ENCODE assay signal across 8 cellular contexts in the genomic region with DNA sequence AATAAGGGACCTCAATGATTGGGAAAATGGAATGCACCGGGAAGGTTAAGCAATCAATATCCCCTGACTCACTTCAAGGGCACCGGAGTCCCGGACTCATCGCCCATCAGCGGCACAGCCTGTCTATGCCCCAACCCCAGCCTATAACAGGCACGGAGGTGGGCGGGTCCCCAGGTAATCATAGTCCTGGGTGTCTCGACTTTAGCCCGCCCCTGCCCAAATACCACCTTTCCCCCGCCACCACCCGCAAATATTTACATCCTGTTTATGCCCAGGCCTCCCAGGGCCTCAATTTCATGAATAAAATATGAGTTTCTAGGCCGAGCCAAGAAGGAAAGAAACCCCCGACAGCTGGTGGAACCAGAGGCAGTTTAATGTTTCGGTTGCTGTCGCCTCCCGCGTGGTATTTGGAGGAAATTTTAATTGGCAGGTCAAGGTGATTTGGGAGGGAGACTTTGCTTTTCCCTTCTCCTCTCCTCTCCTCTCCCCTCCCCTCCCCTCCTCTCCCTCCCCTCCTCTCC. TPM values are rescaled to one million over a fixed set of nuclear protein-coding genes. Genes with fewer than 3 reads are reported as not detected.
DNase-seq lines count a peak whose midpoint lies in the region; ATAC-seq and TF ChIP-seq lines count a peak whose summit lies in the region.

No MANE protein-coding gene starts in this region.

- H3K36me3 Mint-ChIP-seq in activated CD8-positive, alpha-beta T cell treated with anti-CD3 and anti-CD28 coated beads, Interleukin-2, amount 10 ng/mL, durations not matched to agents 7 days and 5 days (ENCODE audit: low read depth), result no peaks in the 10 kb centered on the region
- no peaks in the 10 kb centered on the region for H3K36me3 Mint-ChIP-seq in endodermal cell (ENCODE audit: low read depth)
- H3K36me3 Mint-ChIP-seq in mesothelial cell of epicardium, result no peaks in the 10 kb centered on the region

- no peak overlapping the region for H3K27ac Mint-ChIP-seq in activated CD8-positive, alpha-beta T cell treated with anti-CD3 and anti-CD28 coated beads, Interleukin-2, amount 10 ng/mL, durations not matched to agents 7 days and 5 days
- H3K27ac Mint-ChIP-seq in endodermal cell (peak overlapping the region; percentile 68), mesothelial cell of epicardium (no peak overlapping the region)

- DNase-seq in Daoy (ENCODE audit: low read depth) (peak; percentile 80), NCI-H524 (lab: John Stamatoyannopoulos, UW) (peak; percentile 69 to 77), endodermal cell (peak; percentile 95), mesothelial cell of epicardium (ENCODE audit: low spot score in 2 of 2, unreplicated experiment in 2 of 2) (peak in 1 of 2 experiments; percentile 63)
- peak; percentile 69 for DNase-seq in activated CD8-positive, alpha-beta T cell treated with anti-CD3 and anti-CD28 coated beads, Interleukin-2, amount 10 ng/mL, durations not matched to agents 7 days and 5 days
- DNase-seq in stimulated activated CD8-positive, alpha-beta memory T cell treated with anti-CD3 and anti-CD28 coated beads, Interleukin-7, amount 100 ng/mL, for 4 hours (ENCODE audit: low read depth in 2 of 2), result peak; percentile 24 to 36

- peaks cover 13% of the 10 kb centered on the region for H3K27me3 Mint-ChIP-seq in activated CD8-positive, alpha-beta T cell treated with anti-CD3 and anti-CD28 coated beads, Interleukin-2, amount 10 ng/mL, durations not matched to agents 7 days and 5 days (ENCODE audit: low read depth)
- H3K27me3 Mint-ChIP-seq in endodermal cell (ENCODE audit: insufficient read depth) (no peaks in the 10 kb centered on the region), mesothelial cell of epicardium (ENCODE audit: low read depth) (no peaks in the 10 kb centered on the region)

- H3K4me3 ChIP-seq in endodermal cell (ENCODE audit: low read length), result peak overlapping the region; percentile 79

- H3K9me3 Mint-ChIP-seq in activated CD8-positive, alpha-beta T cell treated with anti-CD3 and anti-CD28 coated beads, Interleukin-2, amount 10 ng/mL, durations not matched to agents 7 days and 5 days (ENCODE audit: insufficient read depth), result no peaks in the 10 kb centered on the region
- H3K9me3 Mint-ChIP-seq in endodermal cell (no peaks in the 10 kb centered on the region), mesothelial cell of epicardium (no peaks in the 10 kb centered on the region)

- H3K27ac ChIP-seq in endodermal cell (ENCODE audit: low read depth, low read length), result no peak overlapping the region

- no peaks in the 10 kb centered on the region for H3K4me1 ChIP-seq in endodermal cell (ENCODE audit: control insufficient read depth, insufficient read depth, low read length)

- H3K4me3 Mint-ChIP-seq in activated CD8-positive, alpha-beta T cell treated with anti-CD3 and anti-CD28 coated beads, Interleukin-2, amount 10 ng/mL, durations not matched to agents 7 days and 5 days, result peak overlapping the region; percentile 80
- H3K4me3 Mint-ChIP-seq in endodermal cell (peak overlapping the region; percentile 64), mesothelial cell of epicardium (peak overlapping the region; percentile 76)

- POLR2A ChIA-PET in activated CD8-positive, alpha-beta T cell treated with anti-CD3 and anti-CD28 coated beads, Interleukin-2, amount 10 ng/mL, durations not matched to agents 7 days and 5 days (lab: Charles Lee), result interaction anchor here (0.7 kb wide), 1 partner anchor 20 kb away, joined by 3 read pairs; no protein-coding TSS in a partner anchor

- no peaks in the 10 kb centered on the region for H3K9me3 ChIP-seq in endodermal cell (ENCODE audit: control insufficient read depth, low read length)

- H3K9ac ChIP-seq in endodermal cell (ENCODE audit: extremely low read depth, low read length, poor library complexity, severe bottlenecking), result no peak overlapping the region

- H3K4me1 Mint-ChIP-seq in activated CD8-positive, alpha-beta T cell treated with anti-CD3 and anti-CD28 coated beads, Interleukin-2, amount 10 ng/mL, durations not matched to agents 7 days and 5 days (ENCODE audit: low read depth), result peaks cover 23% of the 10 kb centered on the region
- H3K4me1 Mint-ChIP-seq in endodermal cell (peaks cover 13% of the 10 kb centered on the region), mesothelial cell of epicardium (peaks cover 13% of the 10 kb centered on the region)

- 14 to 21% methylated on average over 3 to 16 of the region's 17 CpGs for WGBS in endodermal cell (ENCODE audit: insufficient coverage in 1 of 2, insufficient read length in 1 of 2), 2 experiments

- CTCF ChIA-PET in activated CD8-positive, alpha-beta T cell treated with anti-CD3 and anti-CD28 coated beads, Interleukin-2, amount 10 ng/mL, durations not matched to agents 7 days and 5 days (lab: Charles Lee), result interaction anchor here (1.4 kb wide), 1 partner anchor 19 kb away, joined by 6 read pairs; a partner anchor contains a TSS

- TF ChIP-seq CTCF in endodermal cell (conservative IDR thresholded peaks at IDR 0.05) (no peak), mesothelial cell of epicardium (IDR thresholded peaks at IDR 0.05; ENCODE audit: unreplicated experiment) (no peak)

- ATAC-seq in HG02885 (IDR thresholded peaks at IDR 0.05; ENCODE audit: poor library complexity, unreplicated experiment), result peak; percentile 46
- ATAC-seq in activated CD8-positive, alpha-beta T cell treated with anti-CD3 and anti-CD28 coated beads, Interleukin-2, amount 10 ng/mL, durations not matched to agents 7 days and 5 days, result peak; percentile 87
- ATAC-seq in HG02588 (IDR thresholded peaks at IDR 0.05; ENCODE audit: unreplicated experiment), result no peak

- no peaks in the 10 kb centered on the region for H3K36me3 ChIP-seq in endodermal cell (ENCODE audit: control insufficient read depth, insufficient read depth, low read length)

- H3K27me3 ChIP-seq in endodermal cell (ENCODE audit: control insufficient read depth, insufficient read depth, low read length, poor library complexity, severe bottlenecking), result no peaks in the 10 kb centered on the region

RNA-seq across cellular contexts. Expression of a gene that starts 15.6 kb away (rescaled TPM):
- 142 and 156 TPM in 2 replicates for total RNA-seq in Daoy (2014; rRNA removed; shearing (Covaris generic))
- 10 to 100 TPM; 69.5 to 76.5 TPM for total RNA-seq in activated CD8-positive, alpha-beta T cell treated with anti-CD3 and anti-CD28 coated beads, Interleukin-2, amount 10 ng/mL, durations not matched to agents 7 days and 5 days
- total RNA-seq in endodermal cell (10 to 100 TPM; 56.7 to 71.6 TPM), mesothelial cell of epicardium (25.8 to 30.0 TPM (median 25.8 TPM) in 3 replicates)
- 51.0 TPM for polyA plus RNA-seq in endodermal cell (2013, experiment 1 of 2)
- polyA plus RNA-seq in endodermal cell (2013, experiment 2 of 2), result 47.1 TPM

RNA-seq across cellular contexts. Expression of a gene that starts 19.4 kb away (rescaled TPM):
- 33.4 and 41.9 TPM in 2 replicates for total RNA-seq in Daoy (2014; rRNA removed; shearing (Covaris generic))
- 1 to 10 TPM; 1.5 to 1.7 TPM for total RNA-seq in activated CD8-positive, alpha-beta T cell treated with anti-CD3 and anti-CD28 coated beads, Interleukin-2, amount 10 ng/mL, durations not matched to agents 7 days and 5 days
- total RNA-seq in endodermal cell, result 10 to 100 TPM; 44.3 to 57.2 TPM
- polyA plus RNA-seq in endodermal cell (2013, experiment 1 of 2), result 32.1 TPM
- polyA plus RNA-seq in endodermal cell (2013, experiment 2 of 2), result 33.9 TPM
- total RNA-seq in mesothelial cell of epicardium, result 34.1 to 40.8 TPM (median 40.2 TPM) in 3 replicates

Comparison
In these comparisons a context has a peak if more than half of its experiments do, and no peak if none do; other contexts are left out.
1. RNA of a gene that starts 19.4 kb away (total RNA-seq): 44.3 to 57.2 TPM in endodermal cell, 34.1 to 40.8 TPM in mesothelial cell of epicardium and 33.4 to 41.9 TPM in Daoy; 1.5 to 1.7 TPM in activated CD8-positive, alpha-beta T cell treated with anti-CD3 and anti-CD28 coated beads, Interleukin-2, amount 10 ng/mL, durations not matched to agents 7 days and 5 days; every median in the first group is over 10 times any median in the second.
2. Peak in every context shown above with its lines, with median percentiles within 50 percentile points of each other: H3K4me3 Mint-ChIP-seq.